15 cellular contexts compared by ENCODE assay signal in the genomic region with DNA sequence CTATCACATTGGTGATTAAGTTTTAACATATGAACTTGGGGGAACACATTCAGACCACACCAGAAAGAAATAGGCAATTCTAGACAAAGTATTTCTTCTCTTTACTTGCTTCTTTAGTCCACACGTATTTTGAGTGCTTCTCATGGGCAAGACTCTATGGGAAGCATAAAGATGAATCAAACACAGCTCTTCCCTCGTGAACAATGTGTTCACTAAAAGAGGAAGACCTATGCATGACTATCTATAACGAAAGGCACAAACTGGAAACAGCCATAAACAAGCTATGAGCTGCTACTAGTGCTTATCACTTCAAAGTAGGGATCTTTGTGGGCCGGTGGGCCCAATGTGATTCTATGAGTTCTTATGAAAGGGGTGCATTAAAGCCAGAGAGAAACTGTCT.
"Had no signal": no experiment of that assay in that cellular context is flagged by ENCODE, and none has a peak within 500 bp of the region (broad histone marks: within the 10 kb centered on the region; RNA-seq: fewer than 3 reads in every experiment).

No MANE protein-coding gene starts in this region.

- H3K9me3 ChIP-seq: prostate gland, spleen, thyroid gland had no signal

- H3K36me3 ChIP-seq: brain microvascular endothelial cell, prostate gland, thyroid gland had no signal

- DNase-seq: activated CD4-positive, alpha-beta T cell treated with anti-CD3 and anti-CD28 coated beads for 48 hours; activated CD8-positive, alpha-beta T cell treated with anti-CD3 and anti-CD28 coated beads for 36 hours; activated gamma-delta T cell; activated T-cell treated with anti-CD3 and anti-CD28 coated beads, Interleukin-2, amount 50 U/mL, for 4 hours; amygdala; brain microvascular endothelial cell; dermis blood vessel endothelial cell; effector memory CD8-positive, alpha-beta T cell; foreskin melanocyte; spleen; T-cell; thyroid gland had no signal

- H3K4me3 ChIP-seq: prostate gland, spleen, thyroid gland had no signal

- H3K27ac ChIP-seq: brain microvascular endothelial cell, prostate gland, spleen, thyroid gland had no signal

- ATAC-seq: activated CD8-positive, alpha-beta T cell treated with anti-CD3 and anti-CD28 coated beads for 36 hours; activated T-cell treated with anti-CD3 and anti-CD28 coated beads, Interleukin-2, amount 50 U/mL, for 4 hours; effector memory CD8-positive, alpha-beta T cell; sciatic nerve; T-cell; WTC11 had no signal

- H3K4me1 ChIP-seq: prostate gland had no signal

- H3K27me3 ChIP-seq: brain microvascular endothelial cell, spleen, thyroid gland had no signal
